ENCODE assay signal across 14 cellular contexts in the genomic region with DNA sequence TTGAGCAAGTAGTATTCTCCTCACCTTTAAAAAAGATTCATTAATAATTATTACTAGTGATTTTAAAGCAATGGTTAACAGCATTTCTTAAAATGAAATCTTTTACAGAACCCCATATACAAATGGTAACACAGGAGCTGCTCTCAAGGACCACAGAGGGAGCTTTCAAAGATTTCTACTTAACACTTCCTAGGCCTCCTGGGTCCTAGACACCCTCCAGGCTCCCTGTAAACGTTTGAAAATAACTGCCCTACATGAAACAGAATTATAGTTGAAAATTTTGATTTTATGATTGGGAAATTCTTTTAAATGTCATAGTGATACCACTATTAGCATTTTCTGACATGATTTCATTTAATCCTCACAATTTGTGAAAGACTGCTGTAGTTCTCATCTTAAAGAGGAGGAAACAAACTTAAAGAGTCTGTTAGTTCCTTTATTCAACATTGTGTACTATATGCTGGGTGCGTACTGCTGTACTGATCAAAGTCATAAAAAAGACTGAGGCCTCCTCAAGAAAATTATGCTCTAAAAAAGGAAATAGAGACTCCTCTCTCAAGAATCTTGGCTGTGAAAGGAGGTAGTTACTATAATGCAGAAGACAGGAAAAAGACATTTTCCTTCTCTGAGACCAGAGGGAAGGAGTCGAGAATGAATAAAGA. TPM values are rescaled to one million over a fixed set of nuclear protein-coding genes. Genes with fewer than 3 reads are reported as not detected.
DNase-seq lines count a peak whose midpoint lies in the region; ATAC-seq, FAIRE-seq and TF ChIP-seq lines count a peak whose summit lies in the region.
"Had no signal": no experiment of that assay in that cellular context is flagged by ENCODE, and none has a peak within 500 bp of the region (broad histone marks: within the 10 kb centered on the region; RNA-seq: fewer than 3 reads in every experiment).

No MANE protein-coding gene starts in this region.

- peaks cover 73% of the 10 kb centered on the region for H3K4me1 ChIP-seq in A549
- peaks cover 16% of the 10 kb centered on the region for H3K4me1 ChIP-seq in testis

- BruUV-seq in Calu3 (replicated peaks; lab: Mats Ljungman, UMichigan) = no TSS peak

- 50% methylated on average over 3 of the region's 3 CpGs for WGBS in A549 (ENCODE audit: missing lambda C conversion rate)
- 38 to 47% methylated on average over 3 of the region's 3 CpGs for WGBS in testis, 2 donors

- H3K9me3 ChIP-seq in A549 (no peaks in the 10 kb centered on the region), testis (no peaks in the 10 kb centered on the region)
- H3K9me3 ChIP-seq: BE2C had no signal

- CTCF ChIA-PET in A549 (lab: Yijun Ruan, JAX) (interaction anchor here (1.3 to 1.5 kb wide), 2 partner anchors 14 to 72 kb away, joined by 3 to 4 read pairs; no protein-coding TSS in a partner anchor), Calu3 (lab: Charles Lee) (no interaction called here), WTC11 (lab: Charles Lee) (no interaction called here)

- H3K27me3 Mint-ChIP-seq in Calu3 (ENCODE audit: unreplicated experiment) (no peaks in the 10 kb centered on the region), WTC11 (ENCODE audit: low read depth) (no peaks in the 10 kb centered on the region)

- FAIRE-seq in A549 (lab: Jason Lieb, UNC) = no peak

- H3K27me3 ChIP-seq in testis = no peaks in the 10 kb centered on the region
- H3K27me3 ChIP-seq: BE2C had no signal

- DNase-seq in A549 (ENCODE audit: low read depth in 1 of 2, low spot score in 1 of 2) (no peak), Calu3 (no peak), WTC11 (ENCODE audit: low spot score) (no peak), left colon (no peak), dedifferentiated amniotic fluid mesenchymal stem cell (ENCODE audit: extremely low spot score) (no peak), ecto neural progenitor cell (ENCODE audit: low spot score) (no peak), testis (no peak)
- DNase-seq: activated CD4-positive, alpha-beta T cell treated with anti-CD3 and anti-CD28 coated beads, Interleukin-2, amount 50 U/mL, for 4 hours; activated naive CD4-positive, alpha-beta T cell treated with anti-CD3 and anti-CD28 coated beads for 36 hours; BE2C; Kasumi-1; NCI-H1930 had no signal

- no peak overlapping the region for H3K27ac ChIP-seq in A549
- H3K27ac ChIP-seq in testis = no peak overlapping the region

- no peaks in the 10 kb centered on the region for H3K36me3 ChIP-seq in testis (ENCODE audit: low read depth, missing control alignments)
- H3K36me3 ChIP-seq: BE2C had no signal

- H3K9me3 Mint-ChIP-seq in Calu3 (ENCODE audit: low read depth, unreplicated experiment) (no peaks in the 10 kb centered on the region), WTC11 (no peaks in the 10 kb centered on the region)
- H3K9me3 Mint-ChIP-seq: activated naive CD4-positive, alpha-beta T cell treated with anti-CD3 and anti-CD28 coated beads for 36 hours had no signal

- TF ChIP-seq EP300 in A549 (IDR thresholded peaks at IDR 0.05) = no peak

- H3K4me3 ChIP-seq in A549 (no peak overlapping the region), testis (no peak overlapping the region)

- H3K36me3 Mint-ChIP-seq in Calu3 (ENCODE audit: insufficient read depth, unreplicated experiment) (peaks cover 5% of the 10 kb centered on the region), WTC11 (no peaks in the 10 kb centered on the region)

- TF ChIP-seq POLR2A in A549 (IDR thresholded peaks at IDR 0.05; ENCODE audit: low read length) = no peak
- no peak for TF ChIP-seq POLR2A in testis (IDR thresholded peaks at IDR 0.05)

- H3K4me1 Mint-ChIP-seq in Calu3 (ENCODE audit: low read depth, unreplicated experiment) (peaks cover 51% of the 10 kb centered on the region), WTC11 (peaks cover 83% of the 10 kb centered on the region)

- H3K4me3 Mint-ChIP-seq in Calu3 (ENCODE audit: low read depth, unreplicated experiment) (peak overlapping the region; percentile 1), WTC11 (peak overlapping the region; percentile 46)
- H3K4me3 Mint-ChIP-seq: activated naive CD4-positive, alpha-beta T cell treated with anti-CD3 and anti-CD28 coated beads for 36 hours had no signal

- H3K27ac Mint-ChIP-seq in Calu3 (ENCODE audit: unreplicated experiment) = no peak overlapping the region
- H3K27ac Mint-ChIP-seq in WTC11 = no peak overlapping the region

- peak overlapping the region; percentile 29; the same call in 2 of the 3 replicates for H3K4me2 ChIP-seq in A549

- peak in 1 of 2 experiments; percentile 37; a peak in 1 of 6 replicates for ATAC-seq in A549
- ATAC-seq in WTC11 = peak; percentile 47
- ATAC-seq in left colon = peak; percentile 79
- no peak for ATAC-seq in HG03521 (IDR thresholded peaks at IDR 0.05; ENCODE audit: unreplicated experiment)
- ATAC-seq: sciatic nerve had no signal

- POLR2A ChIA-PET in A549 (lab: Yijun Ruan, JAX) (no interaction called here), WTC11 (lab: Charles Lee) (no interaction called here)

- intact Hi-C loops in Calu3 (cut with micrococcal nuclease; ENCODE audit: unreplicated experiment) (loop anchor here (5.0 kb wide), 1 partner anchor 82 kb away; no protein-coding TSS in a partner anchor), left colon (cut with DNase I, micrococcal nuclease) (no loop called here), testis (cut with DNase I; ENCODE audit: low total_unique reads) (no loop called here)

- TF ChIP-seq RAD21 in A549 (conservative IDR thresholded peaks at IDR 0.05 in 1 of 2, IDR thresholded peaks at IDR 0.05 in 1 of 2) = no peak

- no peak for TF ChIP-seq CTCF in A549 (IDR thresholded peaks at IDR 0.05)
- no peak for TF ChIP-seq CTCF in Calu3 (IDR thresholded peaks at IDR 0.05; ENCODE audit: unreplicated experiment)
- TF ChIP-seq CTCF in WTC11 (IDR thresholded peaks at IDR 0.05) = no peak
- no peak for TF ChIP-seq CTCF in testis (IDR thresholded peaks at IDR 0.05)

TF ChIP-seq in A549, 52 proteins besides CTCF, POLR2A, EP300 and RAD21:
- no peak for TF ChIP-seq CBX2 (IDR thresholded peaks at IDR 0.05; ENCODE audit: borderline replicate concordance, low read depth)
- TF ChIP-seq NR3C1 (IDR thresholded peaks at IDR 0.05) = no peak
- TF ChIP-seq ZSCAN20 (CRISPR knock-in tag; IDR thresholded peaks at IDR 0.05) = no peak
- TF ChIP-seq ZC3H11A (IDR thresholded peaks at IDR 0.05) = no peak
- no peak for TF ChIP-seq TFCP2L1 (CRISPR knock-in tag; IDR thresholded peaks at IDR 0.05)

TF ChIP-seq in WTC11, 78 proteins besides CTCF, POLR2A, EP300 and RAD21:
- no peak for TF ChIP-seq SP1 (CRISPR knock-in tag; conservative IDR thresholded peaks at IDR 0.05)
- TF ChIP-seq NFE2L1 (CRISPR knock-in tag; IDR thresholded peaks at IDR 0.05) = no peak
TF ChIP-seq in WTC11: peak in this region for 0.

RNA-seq across cellular contexts. Expression of a gene that starts 10.6 kb away (rescaled TPM):
- 73.9 and 79.3 TPM in 2 replicates for polyA plus RNA-seq in A549 (2011; rRNA removed)
- polyA plus RNA-seq in A549 (2012; cell fraction: cytosol; rRNA removed) = 21.5 and 23.9 TPM in 2 replicates
- 14.5 and 22.0 TPM in 2 replicates for polyA plus RNA-seq in A549 (2012; cell fraction: nucleus; rRNA removed)
- 68.9 to 78.9 TPM (median 70.5 TPM) in 3 replicates for polyA plus RNA-seq in A549 (2017; fragmentation: RNase III; extraction: RNeasy Plus Mini Kit Qiagen cat#74134 plus additional on column Dnase treatment)
- polyA minus RNA-seq in A549 (2011; rRNA and poly(A)+ RNA removed) = 67.6 and 70.0 TPM in 2 replicates
- total RNA-seq in Calu3 (2022) = 81.1 and 89.3 TPM in 2 replicates
- total RNA-seq in WTC11 (2021) = 74.4 to 86.2 TPM (median 80.7 TPM) in 3 replicates
- total RNA-seq in left colon = 10 to 100 TPM; 83.1 to 87.2 TPM
- total RNA-seq in testis = 100 to 1,000 TPM; 184 to 256 TPM
- 442 TPM for polyA plus RNA-seq in testis (ENCODE audit: insufficient read depth, low read depth, low replicate concordance)
